2 cellular contexts compared by ENCODE assay signal in the genomic region with DNA sequence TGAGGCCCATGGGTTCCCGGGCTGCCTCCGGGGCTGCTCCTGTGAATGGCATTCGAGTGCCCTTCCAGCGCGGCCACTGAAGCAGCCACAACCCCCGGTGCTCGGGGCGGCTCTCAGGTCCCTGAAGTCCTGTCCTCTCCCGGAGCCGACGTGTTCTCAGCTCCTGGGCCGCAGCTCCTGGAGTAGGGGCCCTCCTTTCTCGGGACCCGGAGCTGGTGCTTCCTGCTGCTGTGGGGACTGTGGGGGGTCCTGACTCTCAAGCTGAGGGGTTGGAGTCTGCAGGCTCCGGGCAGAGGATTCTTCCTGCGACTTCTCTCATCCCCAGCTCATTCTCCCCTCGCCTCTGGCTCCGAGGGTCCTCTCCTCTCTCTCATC.
TF ChIP-seq lines count a peak whose summit lies in the region.

No MANE protein-coding gene starts in this region.

TF ChIP-seq in WTC11, 78 proteins besides CTCF, POLR2A, EP300 and RAD21:
- TF ChIP-seq SMAD4 (CRISPR knock-in tag; IDR thresholded peaks at IDR 0.05) = 0 out of 2 replicates have a peak, but pooled peaks have one; percentile 19

TF ChIP-seq in K562, 482 proteins besides CTCF, POLR2A, EP300 and RAD21:
- peak in 1 of 2 experiments; percentile 59; a peak in 1 of 4 replicates for TF ChIP-seq SRF (CRISPR knock-in tag; IDR thresholded peaks at IDR 0.05)
- 0 out of 2 replicates have a peak, but pooled peaks have one; percentile 5 for TF ChIP-seq ARID1B (IDR thresholded peaks at IDR 0.05)
- TF ChIP-seq TEAD1 (CRISPR knock-in tag; IDR thresholded peaks at IDR 0.05) = 0 out of 4 replicates have a peak, but pooled peaks of 1 of the 2 experiments have one; percentile 3
- TF ChIP-seq ERF (CRISPR knock-in tag; IDR thresholded peaks at IDR 0.05) = 0 out of 2 replicates have a peak, but pooled peaks have one; percentile 19
- TF ChIP-seq, protein P1, sequence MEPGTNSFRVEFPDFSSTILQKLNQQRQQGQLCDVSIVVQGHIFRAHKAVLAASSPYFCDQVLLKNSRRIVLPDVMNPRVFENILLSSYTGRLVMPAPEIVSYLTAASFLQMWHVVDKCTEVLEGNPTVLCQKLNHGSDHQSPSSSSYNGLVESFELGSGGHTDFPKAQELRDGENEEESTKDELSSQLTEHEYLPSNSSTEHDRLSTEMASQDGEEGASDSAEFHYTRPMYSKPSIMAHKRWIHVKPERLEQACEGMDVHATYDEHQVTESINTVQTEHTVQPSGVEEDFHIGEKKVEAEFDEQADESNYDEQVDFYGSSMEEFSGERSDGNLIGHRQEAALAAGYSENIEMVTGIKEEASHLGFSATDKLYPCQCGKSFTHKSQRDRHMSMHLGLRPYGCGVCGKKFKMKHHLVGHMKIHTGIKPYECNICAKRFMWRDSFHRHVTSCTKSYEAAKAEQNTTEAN (CRISPR knock-in tag; IDR thresholded peaks at IDR 0.05) = 0 out of 2 replicates have a peak, but pooled peaks have one; percentile 27
- TF ChIP-seq, protein P2, sequence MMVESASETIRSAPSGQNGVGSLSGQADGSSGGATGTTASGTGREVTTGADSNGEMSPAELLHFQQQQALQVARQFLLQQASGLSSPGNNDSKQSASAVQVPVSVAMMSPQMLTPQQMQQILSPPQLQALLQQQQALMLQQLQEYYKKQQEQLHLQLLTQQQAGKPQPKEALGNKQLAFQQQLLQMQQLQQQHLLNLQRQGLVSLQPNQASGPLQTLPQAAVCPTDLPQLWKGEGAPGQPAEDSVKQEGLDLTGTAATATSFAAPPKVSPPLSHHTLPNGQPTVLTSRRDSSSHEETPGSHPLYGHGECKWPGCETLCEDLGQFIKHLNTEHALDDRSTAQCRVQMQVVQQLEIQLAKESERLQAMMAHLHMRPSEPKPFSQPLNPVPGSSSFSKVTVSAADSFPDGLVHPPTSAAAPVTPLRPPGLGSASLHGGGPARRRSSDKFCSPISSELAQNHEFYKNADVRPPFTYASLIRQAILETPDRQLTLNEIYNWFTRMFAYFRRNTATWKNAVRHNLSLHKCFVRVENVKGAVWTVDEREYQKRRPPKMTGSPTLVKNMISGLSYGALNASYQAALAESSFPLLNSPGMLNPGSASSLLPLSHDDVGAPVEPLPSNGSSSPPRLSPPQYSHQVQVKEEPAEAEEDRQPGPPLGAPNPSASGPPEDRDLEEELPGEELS (CRISPR knock-in tag; IDR thresholded peaks at IDR 0.05; ENCODE audit: borderline replicate concordance) = 0 out of 2 replicates have a peak, but pooled peaks have one; percentile 52
